In genomic region chr7:101172854-101173751, GRCh38 we compare ENCODE assay signal across 8 cellular contexts. TPM values are rescaled to one million over a fixed set of nuclear protein-coding genes. Genes with fewer than 3 reads are reported as not detected.
A peak's percentile ranks its signal among the peaks of the same experiment; 100 is the strongest.
DNase-seq lines count a peak whose midpoint lies in the region; ATAC-seq and TF ChIP-seq lines count a peak whose summit lies in the region.

No MANE protein-coding gene starts in this region.

- ATAC-seq in CD4-positive, alpha-beta T cell (ENCODE audit: poor library complexity): no peak
- ATAC-seq in WTC11 (no peak), left ventricle myocardium superior (peak; percentile 87), HG02588 (IDR thresholded peaks at IDR 0.05; ENCODE audit: unreplicated experiment) (no peak), GM21447 (IDR thresholded peaks at IDR 0.05; ENCODE audit: unreplicated experiment) (no peak), HG02623 (IDR thresholded peaks at IDR 0.05; ENCODE audit: unreplicated experiment) (no peak)

- peak overlapping the region; percentile 46 for H3K4me3 ChIP-seq in HUES64 (ENCODE audit: low read length)

- DNase-seq in CD4-positive, alpha-beta T cell: no peak
- peak; percentile 18 for DNase-seq in WTC11 (ENCODE audit: low spot score)
- DNase-seq in left ventricle myocardium superior: peak; percentile 83
- DNase-seq in stimulated activated CD8-positive, alpha-beta memory T cell treated with anti-CD3 and anti-CD28 coated beads, Interleukin-4, amount 100 ng/mL, for 48 hours: peak; percentile 52

- peaks cover 28% of the 10 kb centered on the region for H3K4me1 ChIP-seq in HUES64 (ENCODE audit: insufficient read depth, low read length)

- H3K27ac ChIP-seq in CD4-positive, alpha-beta T cell (ENCODE audit: low read depth, low read length): no peak overlapping the region
- H3K27ac ChIP-seq in HUES64 (ENCODE audit: low read depth, low read length): no peak overlapping the region

- H3K4me3 Mint-ChIP-seq in CD4-positive, alpha-beta T cell: peak overlapping the region; percentile 25
- peak overlapping the region; percentile 74 for H3K4me3 Mint-ChIP-seq in WTC11

- H3K27ac Mint-ChIP-seq in CD4-positive, alpha-beta T cell: no peak overlapping the region
- H3K27ac Mint-ChIP-seq in WTC11: no peak overlapping the region

- intact Hi-C loops in CD4-positive, alpha-beta T cell (cut with DNase I, micrococcal nuclease): no loop called here
- intact Hi-C loops in left ventricle myocardium superior (cut with micrococcal nuclease): no loop called here

- no peaks in the 10 kb centered on the region for H3K9me3 ChIP-seq in CD4-positive, alpha-beta T cell (ENCODE audit: control insufficient read depth, low read length)
- no peaks in the 10 kb centered on the region for H3K9me3 ChIP-seq in HUES64 (ENCODE audit: insufficient read depth, low read depth, low read length)

- POLR2A ChIA-PET in CD4-positive, alpha-beta T cell (lab: Charles Lee): interaction anchor here (1.1 to 1.3 kb wide), 3 partner anchors 45 to 284 kb away, joined by 3 to 4 read pairs (median 3); partner anchors contain the start of genes UFSP1 and ZNHIT1
- POLR2A ChIA-PET in WTC11 (lab: Charles Lee): interaction anchor here (0.9 to 2.2 kb wide), 5 partner anchors 8 to 45 kb away, joined by 3 to 14 read pairs (median 4); partner anchors contain the start of genes PLOD3, VGF and ZNHIT1

- H3K36me3 Mint-ChIP-seq in CD4-positive, alpha-beta T cell (ENCODE audit: low read depth): no peaks in the 10 kb centered on the region
- no peaks in the 10 kb centered on the region for H3K36me3 Mint-ChIP-seq in WTC11

- TF ChIP-seq CTCF in CD4-positive, alpha-beta T cell (IDR thresholded peaks at IDR 0.05): no peak
- no peak for TF ChIP-seq CTCF in WTC11 (IDR thresholded peaks at IDR 0.05)

- H3K36me3 ChIP-seq in HUES64 (ENCODE audit: insufficient read depth, low read length): no peaks in the 10 kb centered on the region

- peaks cover 56% of the 10 kb centered on the region for H3K4me1 Mint-ChIP-seq in CD4-positive, alpha-beta T cell (ENCODE audit: low read depth)
- peaks cover 48% of the 10 kb centered on the region for H3K4me1 Mint-ChIP-seq in WTC11

- WGBS in HUES64: 4% methylated on average over 52 of the region's 53 CpGs

- peaks cover 93% of the 10 kb centered on the region for H3K27me3 Mint-ChIP-seq in CD4-positive, alpha-beta T cell
- H3K27me3 Mint-ChIP-seq in WTC11 (ENCODE audit: low read depth): peaks cover 100% of the 10 kb centered on the region

- peaks cover 100% of the 10 kb centered on the region for H3K27me3 ChIP-seq in CD4-positive, alpha-beta T cell (ENCODE audit: control insufficient read depth, insufficient read depth, low read length)
- H3K27me3 ChIP-seq in HUES64 (ENCODE audit: insufficient read depth, low read length): peaks cover 100% of the 10 kb centered on the region

- CTCF ChIA-PET in CD4-positive, alpha-beta T cell (lab: Charles Lee): interaction anchor here (1.7 to 2.1 kb wide), 2 partner anchors 13 to 29 kb away, joined by 4 to 9 read pairs; no protein-coding TSS in a partner anchor
- CTCF ChIA-PET in WTC11 (lab: Charles Lee): interaction anchor here (0.7 to 6.9 kb wide), 19 partner anchors 8 to 337 kb away, joined by 3 to 86 read pairs (median 9); partner anchors contain the start of genes PLOD3, TRIM56, VGF and ZNHIT1

- no peak overlapping the region for H3K9ac ChIP-seq in HUES64 (ENCODE audit: low read depth, low read length)

- H3K9me3 Mint-ChIP-seq in CD4-positive, alpha-beta T cell: no peaks in the 10 kb centered on the region
- H3K9me3 Mint-ChIP-seq in WTC11: no peaks in the 10 kb centered on the region

TF ChIP-seq in WTC11, 78 proteins besides CTCF, POLR2A, EP300 and RAD21:
- TF ChIP-seq RORB (CRISPR knock-in tag; IDR thresholded peaks at IDR 0.05): no peak
- no peak for TF ChIP-seq STAT6 (CRISPR knock-in tag; conservative IDR thresholded peaks at IDR 0.05; ENCODE audit: low read depth)
- TF ChIP-seq MAX (CRISPR knock-in tag; IDR thresholded peaks at IDR 0.05): peak; percentile 22; the same call in 1 of the 2 replicates
- TF ChIP-seq, protein P1, sequence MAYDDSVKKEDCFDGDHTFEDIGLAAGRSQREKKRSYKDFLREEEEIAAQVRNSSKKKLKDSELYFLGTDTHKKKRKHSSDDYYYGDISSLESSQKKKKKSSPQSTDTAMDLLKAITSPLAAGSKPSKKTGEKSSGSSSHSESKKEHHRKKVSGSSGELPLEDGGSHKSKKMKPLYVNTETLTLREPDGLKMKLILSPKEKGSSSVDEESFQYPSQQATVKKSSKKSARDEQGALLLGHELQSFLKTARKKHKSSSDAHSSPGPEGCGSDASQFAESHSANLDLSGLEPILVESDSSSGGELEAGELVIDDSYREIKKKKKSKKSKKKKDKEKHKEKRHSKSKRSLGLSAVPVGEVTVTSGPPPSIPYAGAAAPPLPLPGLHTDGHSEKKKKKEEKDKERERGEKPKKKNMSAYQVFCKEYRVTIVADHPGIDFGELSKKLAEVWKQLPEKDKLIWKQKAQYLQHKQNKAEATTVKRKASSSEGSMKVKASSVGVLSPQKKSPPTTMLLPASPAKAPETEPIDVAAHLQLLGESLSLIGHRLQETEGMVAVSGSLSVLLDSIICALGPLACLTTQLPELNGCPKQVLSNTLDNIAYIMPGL (CRISPR knock-in tag; IDR thresholded peaks at IDR 0.05): no peak
- TF ChIP-seq ZBTB21 (CRISPR knock-in tag; IDR thresholded peaks at IDR 0.05; ENCODE audit: borderline replicate concordance): no peak
- TF ChIP-seq CDX4 (CRISPR knock-in tag; IDR thresholded peaks at IDR 0.05; ENCODE audit: borderline replicate concordance): no peak
- TF ChIP-seq OVOL2 (CRISPR knock-in tag; IDR thresholded peaks at IDR 0.05; ENCODE audit: borderline replicate concordance): no peak
TF ChIP-seq in WTC11: peak in this region for 1.

RNA-seq across cellular contexts. Expression of gene NAT16, which starts 7.0 kb away (rescaled TPM):
- not detected for total RNA-seq in CD4-positive, alpha-beta T cell
- polyA plus RNA-seq in HUES64 (2013, experiment 1 of 2): not detected
- polyA plus RNA-seq in HUES64 (2013, experiment 2 of 2): 0.32 TPM
- total RNA-seq in WTC11 (2021) (0.32 to 0.62 TPM (median 0.39 TPM) in 3 replicates), left ventricle myocardium superior (not detected)

RNA-seq across cellular contexts. Expression of gene VGF, which starts 7.7 kb away (rescaled TPM):
- not detected for total RNA-seq in CD4-positive, alpha-beta T cell
- polyA plus RNA-seq in HUES64 (2013, experiment 1 of 2): 18.8 TPM
- 15.0 TPM for polyA plus RNA-seq in HUES64 (2013, experiment 2 of 2)
- total RNA-seq in WTC11 (2021): 5.2 to 6.4 TPM (median 5.6 TPM) in 3 replicates
- total RNA-seq in left ventricle myocardium superior: not detected

RNA-seq across cellular contexts. Expression of gene AP1S1, which starts 18.8 kb away (rescaled TPM):
- total RNA-seq in CD4-positive, alpha-beta T cell: 1 to 10 TPM; 3.0 to 3.9 TPM
- polyA plus RNA-seq in HUES64 (2013, experiment 1 of 2): 46.6 TPM
- polyA plus RNA-seq in HUES64 (2013, experiment 2 of 2): 60.5 TPM
- total RNA-seq in WTC11 (2021): 60.7 to 80.0 TPM (median 78.2 TPM) in 3 replicates
- total RNA-seq in left ventricle myocardium superior: 11.8 TPM

RNA-seq across cellular contexts. Expression of gene MOGAT3, which starts 27.7 kb away (rescaled TPM):
- total RNA-seq in CD4-positive, alpha-beta T cell: under 1 TPM in 1 of 2 experiments, not detected in 1; 0.11 TPM
- polyA plus RNA-seq in HUES64 (2013, experiment 1 of 2): not detected
- polyA plus RNA-seq in HUES64 (2013, experiment 2 of 2): 0.25 TPM
- 0.81 to 0.92 TPM (median 0.82 TPM) in 3 replicates for total RNA-seq in WTC11 (2021)
- not detected for total RNA-seq in left ventricle myocardium superior

RNA-seq across cellular contexts. Expression of gene PLOD3, which starts 44.3 kb away (rescaled TPM):
- 10 to 100 TPM; 13.8 to 15.9 TPM for total RNA-seq in CD4-positive, alpha-beta T cell
- polyA plus RNA-seq in HUES64 (2013, experiment 1 of 2): 25.7 TPM
- 24.3 TPM for polyA plus RNA-seq in HUES64 (2013, experiment 2 of 2)
- total RNA-seq in WTC11 (2021): 45.3 to 48.3 TPM (median 48.1 TPM) in 3 replicates
- 43.0 TPM for total RNA-seq in left ventricle myocardium superior

Comparison
In these comparisons a context has a peak if more than half of its experiments do, and no peak if none do; other contexts are left out.
1. DNase-seq: peak in WTC11 (single experiment), left ventricle myocardium superior (single experiment) and stimulated activated CD8-positive, alpha-beta memory T cell treated with anti-CD3 and anti-CD28 coated beads, Interleukin-4, amount 100 ng/mL, for 48 hours (single experiment); none in CD4-positive, alpha-beta T cell (0 of 10).